ENCODE assay signal across 1 cellular context in genomic region chr3:127216415-127217261, GRCh38.
TF ChIP-seq lines count a peak whose summit lies in the region.

No MANE protein-coding gene starts in this region.

TF ChIP-seq in WTC11, 78 proteins besides CTCF, POLR2A, EP300 and RAD21 (continued from another document):
- TF ChIP-seq NR3C1 (CRISPR knock-in tag; conservative IDR thresholded peaks at IDR 0.05; ENCODE audit: low read depth) (no peak), FOXP4 (CRISPR knock-in tag; IDR thresholded peaks at IDR 0.05) (no peak), OVOL2 (CRISPR knock-in tag; IDR thresholded peaks at IDR 0.05; ENCODE audit: borderline replicate concordance) (no peak), SP1 (CRISPR knock-in tag; conservative IDR thresholded peaks at IDR 0.05) (no peak), MXD4 (CRISPR knock-in tag; IDR thresholded peaks at IDR 0.05; ENCODE audit: borderline replicate concordance) (no peak), CDX4 (CRISPR knock-in tag; IDR thresholded peaks at IDR 0.05; ENCODE audit: borderline replicate concordance) (no peak), E2F4 (CRISPR knock-in tag; IDR thresholded peaks at IDR 0.05; ENCODE audit: borderline replicate concordance, low read depth) (no peak), RORB (CRISPR knock-in tag; IDR thresholded peaks at IDR 0.05) (no peak), TCF7 (CRISPR knock-in tag; IDR thresholded peaks at IDR 0.05; ENCODE audit: low read depth) (no peak), GABPB1 (CRISPR knock-in tag; IDR thresholded peaks at IDR 0.05) (no peak)
